Comparison of ENCODE assay signal across 1 cellular context in genomic region chr4:82436780-82437179, GRCh38.
TF ChIP-seq lines count a peak whose summit lies in the region.

No MANE protein-coding gene starts in this region.

TF ChIP-seq in GM23338, 12 proteins besides CTCF, POLR2A, EP300 and RAD21:
- TF ChIP-seq REST (IDR thresholded peaks at IDR 0.05; ENCODE audit: unreplicated experiment) (no peak), NANOG (IDR thresholded peaks at IDR 0.05; ENCODE audit: borderline replicate concordance) (no peak), POLR2AphosphoS5 (IDR thresholded peaks at IDR 0.05; ENCODE audit: low read depth) (no peak), ZNF331 (CRISPR knock-in tag; IDR thresholded peaks at IDR 0.05; ENCODE audit: low read depth) (no peak), JUNB (IDR thresholded peaks at IDR 0.05; ENCODE audit: unreplicated experiment) (no peak), ETS1 (IDR thresholded peaks at IDR 0.05) (no peak), EZH2 (IDR thresholded peaks at IDR 0.05; ENCODE audit: low read depth, unreplicated experiment) (no peak), STAT1 (IDR thresholded peaks at IDR 0.05; ENCODE audit: unreplicated experiment) (no peak), ZNF114 (CRISPR knock-in tag; IDR thresholded peaks at IDR 0.05) (no peak), CREB1 (CRISPR knock-in tag; IDR thresholded peaks at IDR 0.05; ENCODE audit: low read depth) (no peak)
